ENCODE assay signal across 1 cellular context in the genomic region with DNA sequence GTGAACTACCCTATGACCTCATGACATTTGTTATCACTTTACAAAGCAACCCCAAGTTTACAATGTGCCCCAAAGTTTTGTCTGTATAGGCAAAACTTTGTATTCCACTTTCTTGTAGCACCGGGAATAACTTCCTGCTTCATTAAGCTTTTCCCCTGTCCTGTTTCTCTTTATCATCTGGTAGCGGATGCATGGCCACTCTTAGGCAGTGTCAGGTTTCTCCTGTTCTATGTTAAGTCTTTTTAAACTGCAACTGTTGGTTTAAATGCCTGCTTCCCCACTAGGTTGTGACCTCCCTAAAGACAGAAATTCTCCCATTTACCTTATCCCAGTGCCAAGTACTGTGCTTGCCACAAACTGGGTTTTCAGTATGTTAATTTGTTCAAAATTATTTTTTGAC.
TF ChIP-seq lines count a peak whose summit lies in the region.

No MANE protein-coding gene starts in this region.

TF ChIP-seq in GM23338, 12 proteins besides CTCF, POLR2A, EP300 and RAD21 (continued from another document):
- no peak for TF ChIP-seq EZH2phosphoT487 (IDR thresholded peaks at IDR 0.05; ENCODE audit: unreplicated experiment)
- no peak for TF ChIP-seq STAT1 (IDR thresholded peaks at IDR 0.05; ENCODE audit: unreplicated experiment)
- TF ChIP-seq EZH2 (IDR thresholded peaks at IDR 0.05; ENCODE audit: low read depth, unreplicated experiment), result no peak
- TF ChIP-seq JUNB (IDR thresholded peaks at IDR 0.05; ENCODE audit: unreplicated experiment), result no peak
- TF ChIP-seq CREB1 (CRISPR knock-in tag; IDR thresholded peaks at IDR 0.05; ENCODE audit: low read depth), result no peak
TF ChIP-seq in GM23338: peak in this region for 0.
